In the genomic region with DNA sequence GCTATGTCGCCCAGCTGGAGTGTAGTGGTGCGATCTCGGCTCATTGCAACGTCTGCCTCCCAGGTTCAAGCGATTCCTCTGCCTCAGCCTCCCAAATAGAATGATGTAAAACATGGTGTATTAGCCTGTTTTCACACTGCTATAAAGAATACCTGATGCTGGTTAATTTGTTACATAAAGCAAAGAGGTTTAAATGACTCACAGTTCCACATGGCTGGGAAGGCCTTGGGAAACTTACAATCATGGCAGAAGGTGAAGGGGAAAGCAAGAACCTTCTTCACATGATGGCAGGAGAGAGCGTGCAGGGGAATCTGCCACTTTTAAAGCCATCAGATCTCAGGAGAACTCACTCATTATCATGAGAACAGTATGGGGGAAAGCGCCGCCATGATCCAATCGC, we compare ENCODE assay signal across 31 cellular contexts.
"Had no signal": no experiment of that assay in that cellular context is flagged by ENCODE, and none has a peak within 500 bp of the region (broad histone marks: within the 10 kb centered on the region; RNA-seq: fewer than 3 reads in every experiment).

No MANE protein-coding gene starts in this region.

- H3K4me1 ChIP-seq: adrenal gland, body of pancreas, esophagus squamous epithelium, heart left ventricle had no signal

- ATAC-seq: activated CD4-positive, CD25-positive, alpha-beta regulatory T cell treated with anti-CD3 and anti-CD28 coated beads, Interleukin-2, amount 50 U/mL, for 24 hours; activated naive CD8-positive, alpha-beta T cell treated with anti-CD3 and anti-CD28 coated beads, Interleukin-2, amount 50 U/mL, for 24 hours; activated T-cell treated with anti-CD3 and anti-CD28 coated beads, Interleukin-2, amount 50 U/mL, for 72 hours; body of pancreas; effector memory CD8-positive, alpha-beta T cell; heart left ventricle; T-helper 17 cell had no signal

- H3K9me3 ChIP-seq: adrenal gland, body of pancreas, esophagus squamous epithelium had no signal

- H3K4me1 Mint-ChIP-seq: activated B cell treated with CpG ODN at 0.5 μM for 24 hours; activated naive CD4-positive, alpha-beta T cell treated with anti-CD3 and anti-CD28 coated beads, Interleukin-2, amount 50 U/mL, for 24 hours; activated naive CD8-positive, alpha-beta T cell treated with anti-CD3 and anti-CD28 coated beads for 36 hours; activated naive CD8-positive, alpha-beta T cell treated with anti-CD3 and anti-CD28 coated beads, Interleukin-2, amount 50 U/mL, for 24 hours; T-helper 17 cell had no signal

- H3K4me3 Mint-ChIP-seq: activated B cell treated with CpG ODN at 0.5 μM for 24 hours; activated CD4-positive, alpha-beta memory T cell treated with anti-CD3 and anti-CD28 coated beads for 36 hours; activated naive CD4-positive, alpha-beta T cell treated with anti-CD3 and anti-CD28 coated beads for 36 hours; activated naive CD4-positive, alpha-beta T cell treated with anti-CD3 and anti-CD28 coated beads, Interleukin-2, amount 50 U/mL, for 24 hours; activated naive CD8-positive, alpha-beta T cell treated with anti-CD3 and anti-CD28 coated beads for 36 hours; activated naive CD8-positive, alpha-beta T cell treated with anti-CD3 and anti-CD28 coated beads, Interleukin-2, amount 50 U/mL, for 24 hours; activated T-cell treated with anti-CD3 and anti-CD28 coated beads, Interleukin-2, amount 50 U/mL, for 24 hours; activated T-cell treated with anti-CD3 and anti-CD28 coated beads, Interleukin-2, amount 50 U/mL, for 72 hours; effector memory CD8-positive, alpha-beta T cell; T-helper 17 cell; T-helper 2 cell treated with Interferon-gamma antibody and Interleukin-4, amounts not matched to agents 5 μg/mL and 100 μg/mL, for 36 hours had no signal

- H3K27ac ChIP-seq: adrenal gland, body of pancreas, esophagus squamous epithelium, heart left ventricle, WERI-Rb-1 had no signal

- H3K9me3 Mint-ChIP-seq: activated naive CD4-positive, alpha-beta T cell treated with anti-CD3 and anti-CD28 coated beads, Interleukin-2, amount 50 U/mL, for 24 hours; activated naive CD8-positive, alpha-beta T cell treated with anti-CD3 and anti-CD28 coated beads, Interleukin-2, amount 50 U/mL, for 24 hours had no signal

- H3K27me3 ChIP-seq: adrenal gland, body of pancreas, esophagus squamous epithelium, heart left ventricle had no signal

- DNase-seq: activated B cell treated with CpG ODN at 0.5 μM for 24 hours; activated CD4-positive, alpha-beta memory T cell treated with anti-CD3 and anti-CD28 coated beads for 36 hours; activated CD4-positive, alpha-beta T cell treated with anti-CD3 and anti-CD28 coated beads for 48 hours; activated CD8-positive, alpha-beta memory T cell treated with anti-CD3 and anti-CD28 coated beads, Interleukin-2, amount 50 U/mL, for 48 hours; activated effector memory CD4-positive, alpha-beta T cell treated with Interleukin-2 at 50 U/mL for 16 hours; activated gamma-delta T cell treated with Interleukin-2 at 50 U/mL for 16 hours; activated naive CD4-positive, alpha-beta T cell treated with anti-CD3 and anti-CD28 coated beads for 36 hours; activated naive CD8-positive, alpha-beta T cell treated with anti-CD3 and anti-CD28 coated beads for 36 hours; activated naive CD8-positive, alpha-beta T cell treated with anti-CD3 and anti-CD28 coated beads, Interleukin-2, amount 50 U/mL, for 24 hours; activated T-cell treated with anti-CD3 and anti-CD28 coated beads for 4 hours; activated T-cell treated with anti-CD3 and anti-CD28 coated beads, Interleukin-2, amount 50 U/mL, for 24 hours; activated T-cell treated with anti-CD3 and anti-CD28 coated beads, Interleukin-2, amount 50 U/mL, for 72 hours; adrenal gland; amygdala; aorta; body of pancreas; caudate nucleus; cortex of kidney; dermis blood vessel endothelial cell; effector CD4-positive, alpha-beta T cell; effector memory CD8-positive, alpha-beta T cell; esophagus squamous epithelium; glutamatergic neuron; heart left ventricle; T-helper 1 cell; T-helper 17 cell; T1000; WERI-Rb-1 had no signal

- H3K36me3 Mint-ChIP-seq: activated CD4-positive, alpha-beta memory T cell treated with anti-CD3 and anti-CD28 coated beads for 36 hours; activated naive CD4-positive, alpha-beta T cell treated with anti-CD3 and anti-CD28 coated beads, Interleukin-2, amount 50 U/mL, for 24 hours; activated naive CD8-positive, alpha-beta T cell treated with anti-CD3 and anti-CD28 coated beads for 36 hours had no signal

- H3K4me3 ChIP-seq: adrenal gland, body of pancreas, esophagus squamous epithelium, heart left ventricle had no signal

- H3K27me3 Mint-ChIP-seq: activated B cell treated with CpG ODN at 0.5 μM for 24 hours; activated CD4-positive, alpha-beta memory T cell treated with anti-CD3 and anti-CD28 coated beads for 36 hours; activated naive CD4-positive, alpha-beta T cell treated with anti-CD3 and anti-CD28 coated beads, Interleukin-2, amount 50 U/mL, for 24 hours; activated naive CD8-positive, alpha-beta T cell treated with anti-CD3 and anti-CD28 coated beads for 36 hours; activated naive CD8-positive, alpha-beta T cell treated with anti-CD3 and anti-CD28 coated beads, Interleukin-2, amount 50 U/mL, for 24 hours; activated T-cell treated with anti-CD3 and anti-CD28 coated beads, Interleukin-2, amount 50 U/mL, for 24 hours; effector memory CD8-positive, alpha-beta T cell; T-helper 17 cell had no signal

- H3K36me3 ChIP-seq: adrenal gland, esophagus squamous epithelium, heart left ventricle, WERI-Rb-1 had no signal

- H3K27ac Mint-ChIP-seq: activated B cell treated with CpG ODN at 0.5 μM for 24 hours; activated CD4-positive, alpha-beta memory T cell treated with anti-CD3 and anti-CD28 coated beads for 36 hours; activated naive CD4-positive, alpha-beta T cell treated with anti-CD3 and anti-CD28 coated beads for 36 hours; activated naive CD4-positive, alpha-beta T cell treated with anti-CD3 and anti-CD28 coated beads, Interleukin-2, amount 50 U/mL, for 24 hours; activated naive CD8-positive, alpha-beta T cell treated with anti-CD3 and anti-CD28 coated beads for 36 hours; activated naive CD8-positive, alpha-beta T cell treated with anti-CD3 and anti-CD28 coated beads, Interleukin-2, amount 50 U/mL, for 24 hours; activated T-cell treated with anti-CD3 and anti-CD28 coated beads, Interleukin-2, amount 50 U/mL, for 24 hours; activated T-cell treated with anti-CD3 and anti-CD28 coated beads, Interleukin-2, amount 50 U/mL, for 72 hours; effector memory CD8-positive, alpha-beta T cell; T-helper 17 cell; T-helper 2 cell treated with Interferon-gamma antibody and Interleukin-4, amounts not matched to agents 5 μg/mL and 100 μg/mL, for 36 hours had no signal
